ENCODE assay signal across 8 cellular contexts in genomic region chr2:58240595-58240937, GRCh38. TPM values are rescaled to one million over a fixed set of nuclear protein-coding genes. Genes with fewer than 3 reads are reported as not detected.
DNase-seq lines count a peak whose midpoint lies in the region; ATAC-seq and TF ChIP-seq lines count a peak whose summit lies in the region.

No MANE protein-coding gene starts in this region.

- H3K9me3 ChIP-seq in RWPE2 (ENCODE audit: severe bottlenecking) (no peaks in the 10 kb centered on the region), neuron (ENCODE audit: low read length) (no peaks in the 10 kb centered on the region)

- ATAC-seq in HG02642 (IDR thresholded peaks at IDR 0.05; ENCODE audit: poor library complexity, unreplicated experiment) (peak; percentile 7), RWPE2 (ENCODE audit: low read depth) (peak; percentile 37; the same call in 2 of the 3 replicates), esophagus mucosa (peak; percentile 43)

- CTCF ChIA-PET in GM10248 (lab: Yijun Ruan, JAX): no interaction called here

- TF ChIP-seq CTCF in GM06990 (IDR thresholded peaks at IDR 0.05; ENCODE audit: insufficient read depth, low read length, poor library complexity, severe bottlenecking): no peak
- no peak for TF ChIP-seq CTCF in RWPE2 (IDR thresholded peaks at IDR 0.05; ENCODE audit: poor library complexity, severe bottlenecking)
- no peak for TF ChIP-seq CTCF in GM10248 (IDR thresholded peaks at IDR 0.05; ENCODE audit: control extremely low read depth, extremely low read depth, low read depth, missing control alignments)
- no peak for TF ChIP-seq CTCF in GM10266 (IDR thresholded peaks at IDR 0.05; ENCODE audit: control insufficient read depth, insufficient read depth, low read depth, missing control alignments)

- POLR2A ChIA-PET in GM10248 (lab: Yijun Ruan, JAX): no interaction called here

- H3K4me1 ChIP-seq in RWPE2 (ENCODE audit: insufficient read depth, poor library complexity, severe bottlenecking) (peaks cover 8% of the 10 kb centered on the region), neuron (ENCODE audit: insufficient read depth, low read length) (peaks cover 18% of the 10 kb centered on the region)

- H3K27me3 ChIP-seq in GM06990 (replicated peaks; ENCODE audit: control insufficient read depth, insufficient read depth, low read length) (no peaks in the 10 kb centered on the region), RWPE2 (ENCODE audit: insufficient read depth, poor library complexity, severe bottlenecking) (no peaks in the 10 kb centered on the region), neuron (ENCODE audit: insufficient read depth, low read length) (no peaks in the 10 kb centered on the region)

- H2AFZ ChIP-seq in neuron (ENCODE audit: low read depth, low read length): peak overlapping the region; percentile 91

- DNase-seq in GM06990 (ENCODE audit: extremely low read depth, insufficient read length) (no peak), RWPE2 (ENCODE audit: low spot score) (no peak), GM10248 (ENCODE audit: extremely low spot score) (no peak), GM10266 (ENCODE audit: extremely low spot score) (no peak)
- no peak for DNase-seq in stimulated activated CD4-positive, alpha-beta T cell treated with anti-CD3 and anti-CD28 coated beads, Interleukin-15, amount 100 ng/mL, for 24 hours

- H3K36me3 ChIP-seq in GM06990 (ENCODE audit: control insufficient read depth, insufficient read depth, low read length) (no peaks in the 10 kb centered on the region), RWPE2 (ENCODE audit: low read depth) (no peaks in the 10 kb centered on the region), neuron (ENCODE audit: insufficient read depth, low read length) (no peaks in the 10 kb centered on the region)

- H3K27ac ChIP-seq in RWPE2 (ENCODE audit: poor library complexity, severe bottlenecking): peak overlapping the region; percentile 70

- H3K4me3 ChIP-seq in GM06990 (replicated peaks; ENCODE audit: low read depth, low read length) (peak overlapping the region; percentile 95), RWPE2 (ENCODE audit: severe bottlenecking) (peak overlapping the region; percentile 81), neuron (ENCODE audit: low read length) (peak overlapping the region; percentile 74)

RNA-seq across cellular contexts. Expression of gene FANCL, which starts 0.6 kb away (rescaled TPM):
- total RNA-seq in esophagus mucosa: 9.2 TPM
